1 cellular context compared by ENCODE assay signal in genomic region chr12:93185369-93185741, GRCh38.
TF ChIP-seq lines count a peak whose summit lies in the region.

No MANE protein-coding gene starts in this region.

TF ChIP-seq in K562, 482 proteins besides CTCF, POLR2A, EP300 and RAD21:
- 0 out of 2 replicates have a peak, but pooled peaks have one; percentile 34 for TF ChIP-seq ZNF311 (CRISPR knock-in tag; IDR thresholded peaks at IDR 0.05)
- 0 out of 2 replicates have a peak, but pooled peaks have one; percentile 56 for TF ChIP-seq SMARCA5 (IDR thresholded peaks at IDR 0.05)
- TF ChIP-seq POLR3G (IDR thresholded peaks at IDR 0.05; ENCODE audit: extremely low read depth, insufficient read length, insufficient replicate concordance) = no peak
- peak; percentile 22 for TF ChIP-seq CHD4 (IDR thresholded peaks at IDR 0.05; ENCODE audit: insufficient read depth, insufficient replicate concordance, low read depth, low read length, poor library complexity, severe bottlenecking)
- TF ChIP-seq RBM25 (IDR thresholded peaks at IDR 0.05; ENCODE audit: low read depth, low read length, severe bottlenecking) = peak; percentile 73
- TF ChIP-seq BCOR (IDR thresholded peaks at IDR 0.05) = peak; percentile 77
- TF ChIP-seq L3MBTL2 (IDR thresholded peaks at IDR 0.05) = no peak
